In genomic region chr17:64702815-64703214, GRCh38 we compare ENCODE assay signal across 23 cellular contexts.
"Had no signal": no experiment of that assay in that cellular context is flagged by ENCODE, and none has a peak within 500 bp of the region (broad histone marks: within the 10 kb centered on the region; RNA-seq: fewer than 3 reads in every experiment).

No MANE protein-coding gene starts in this region.

- H3K4me2 ChIP-seq: KMS-11 had no signal

- H3K9ac ChIP-seq: KMS-11 had no signal

- DNase-seq: MV-4-11, NCI-H1048, NCI-H1105, NCI-H1417, NCI-H1436 treated with DMSO at 0.1 percent for 48 hours, NCI-H1694, NCI-H1930, NCI-H2081, NCI-H2107, NCI-H2171, NCI-H226, NCI-H446, NCI-H510A, NCI-H524 treated with DMSO at 0.1 percent for 48 hours, NCI-H69, NCI-H774, RPMI8226, SHP77, SW 1271, T-cell had no signal

- ATAC-seq: K562, T-cell had no signal

- FAIRE-seq: K562, RCC 7860 had no signal

- H3K27ac ChIP-seq: KMS-11 had no signal

- H3K4me3 ChIP-seq: K562 had no signal
